9 cellular contexts compared by ENCODE assay signal in the genomic region with DNA sequence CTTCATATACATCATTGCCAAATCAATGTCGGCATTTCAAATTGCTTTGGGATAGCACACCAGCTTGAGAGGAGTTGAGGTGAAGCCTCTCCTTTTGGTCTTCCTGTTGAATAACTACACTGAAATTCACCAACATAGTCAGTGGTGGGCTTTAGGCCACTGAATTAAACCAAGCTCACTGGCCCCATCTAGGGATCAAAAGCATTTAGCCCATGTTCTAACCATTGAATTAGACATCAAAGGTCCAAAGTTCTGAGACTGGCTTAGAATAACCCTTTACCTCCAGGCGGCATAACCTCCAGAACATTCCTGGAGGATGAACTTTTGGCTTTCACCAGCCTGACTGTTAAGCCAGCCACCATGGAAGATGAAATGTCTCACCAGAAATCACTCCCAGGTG. TPM values are rescaled to one million over a fixed set of nuclear protein-coding genes. Genes with fewer than 3 reads are reported as not detected.
DNase-seq lines count a peak whose midpoint lies in the region; ATAC-seq and TF ChIP-seq lines count a peak whose summit lies in the region.
"Had no signal": no experiment of that assay in that cellular context is flagged by ENCODE, and none has a peak within 500 bp of the region (broad histone marks: within the 10 kb centered on the region; RNA-seq: fewer than 3 reads in every experiment).

No MANE protein-coding gene starts in this region.

- H2BK5ac ChIP-seq in H9 (ENCODE audit: insufficient read length, low read length) = no peak overlapping the region

- no peak overlapping the region for H2BK12ac ChIP-seq in H9 (ENCODE audit: insufficient read length, low read depth, low read length)

- no peak overlapping the region for H3K14ac ChIP-seq in H9 (ENCODE audit: insufficient read depth, low read length)

- H3K4me2 ChIP-seq in H9 (ENCODE audit: insufficient read depth, insufficient read length, low read length) = no peak overlapping the region

- no peaks in the 10 kb centered on the region for H3K9me3 Mint-ChIP-seq in H9
- H3K9me3 Mint-ChIP-seq in WTC11 = no peaks in the 10 kb centered on the region

- no peaks in the 10 kb centered on the region for H3K23me2 ChIP-seq in H9 (ENCODE audit: insufficient read length, low read depth, low read length, poor library complexity, severe bottlenecking)

- H3K27me3 Mint-ChIP-seq in H9 (ENCODE audit: low read depth) = no peaks in the 10 kb centered on the region; the same call in 1 of the 2 replicates
- no peaks in the 10 kb centered on the region for H3K27me3 Mint-ChIP-seq in WTC11 (ENCODE audit: low read depth)
- H3K27me3 Mint-ChIP-seq: activated naive CD8-positive, alpha-beta T cell had no signal

- H3K79me1 ChIP-seq in H9 (ENCODE audit: insufficient read depth, low read depth, low read length, poor library complexity, severe bottlenecking) = no peaks in the 10 kb centered on the region

- H4K91ac ChIP-seq in H9 (ENCODE audit: insufficient read length, low read depth, low read length) = no peak overlapping the region

- no peak overlapping the region for H2BK15ac ChIP-seq in H9 (ENCODE audit: low read depth, low read length)

- no peaks in the 10 kb centered on the region for H4K20me1 ChIP-seq in H9 (ENCODE audit: control insufficient read depth, insufficient read depth, insufficient read length)

- no peak overlapping the region for H3K9ac ChIP-seq in H9 (ENCODE audit: extremely low read depth, insufficient read length, low read length)

- H2BK20ac ChIP-seq in H9 (ENCODE audit: low read depth, low read length, poor library complexity, severe bottlenecking) = no peak overlapping the region

- CTCF ChIA-PET in WTC11 (lab: Charles Lee) = interaction anchor here (0.6 to 2.3 kb wide), 19 partner anchors 8 to 538 kb away, joined by 3 to 18 read pairs (median 3); partner anchors contain the start of gene AGBL3

- no peak overlapping the region for H2AK5ac ChIP-seq in H9 (ENCODE audit: insufficient read length, low read length)

- H4K5ac ChIP-seq in H9 (ENCODE audit: insufficient read length, low read depth, low read length) = no peak overlapping the region

- no CpG with 5 or more reads among the region's 2 CpGs for WGBS in H9 (ENCODE audit: extremely low coverage, insufficient read length, low lambda C conversion rate)

- ATAC-seq in WTC11 = peak; percentile 72
- no peak for ATAC-seq in GM18519 (IDR thresholded peaks at IDR 0.05; ENCODE audit: low FRiP score, unreplicated experiment)
- ATAC-seq in HG03095 (IDR thresholded peaks at IDR 0.05; ENCODE audit: unreplicated experiment) = no peak

- no peak overlapping the region for H4K8ac ChIP-seq in H9 (replicated peaks; ENCODE audit: insufficient read length, low read depth, low read length)

- POLR2A ChIA-PET in WTC11 (lab: Charles Lee) = no interaction called here

- TF ChIP-seq CTCF in H9 (conservative IDR thresholded peaks at IDR 0.05) = peak; percentile 66
- TF ChIP-seq CTCF in WTC11 (IDR thresholded peaks at IDR 0.05) = 0 out of 2 replicates have a peak, but pooled peaks have one; percentile 32

- no peak overlapping the region for H2AFZ ChIP-seq in H9 (ENCODE audit: low read length)

- H3K36me3 Mint-ChIP-seq in H9 (ENCODE audit: insufficient read depth in 1 of 3, low read depth in 3 of 3) = no peaks in the 10 kb centered on the region
- no peaks in the 10 kb centered on the region for H3K36me3 Mint-ChIP-seq in WTC11
- H3K36me3 Mint-ChIP-seq: activated naive CD8-positive, alpha-beta T cell had no signal

- H3K27ac ChIP-seq in H9 (ENCODE audit: insufficient read length, low read depth, low read length) = no peak overlapping the region

- H3K4me3 Mint-ChIP-seq in H9 (no peak overlapping the region), WTC11 (no peak overlapping the region)
- H3K4me3 Mint-ChIP-seq: activated naive CD8-positive, alpha-beta T cell had no signal

- H3K23ac ChIP-seq in H9 (ENCODE audit: insufficient read length, low read depth, low read length) = no peak overlapping the region

- no peak overlapping the region for H2BK120ac ChIP-seq in H9 (ENCODE audit: low read depth, low read length, poor library complexity, severe bottlenecking)

- H3K9me3 ChIP-seq in H9 (ENCODE audit: control insufficient read depth, low read depth, low read length) = no peaks in the 10 kb centered on the region

- H3K4me1 Mint-ChIP-seq in H9 = peaks cover 19 to 22% of the 10 kb centered on the region in 2 experiments
- peaks cover 24% of the 10 kb centered on the region for H3K4me1 Mint-ChIP-seq in WTC11

- DNase-seq in COR-L47 (lab: John Stamatoyannopoulos, UW) (peak; percentile 24), H9 (no peak), WTC11 (ENCODE audit: low spot score) (no peak), left kidney (ENCODE audit: low read depth, low spot score) (peak; percentile 43), NOMO-1 treated with dmso at 0.1 percent for 144 hours (lab: John Stamatoyannopoulos, UW; ENCODE audit: unreplicated experiment) (no peak), hippocampal formation (lab: John Stamatoyannopoulos, UW) (no peak)

- H3K4ac ChIP-seq in H9 (ENCODE audit: low read depth, low read length) = no peak overlapping the region

- H3K27ac Mint-ChIP-seq in H9 (no peak overlapping the region), WTC11 (no peak overlapping the region)
- H3K27ac Mint-ChIP-seq: activated naive CD8-positive, alpha-beta T cell had no signal

- H3K56ac ChIP-seq in H9 (ENCODE audit: insufficient read length, low read depth, low read length) = no peak overlapping the region

- H3K18ac ChIP-seq in H9 (ENCODE audit: insufficient read length, low read depth, low read length) = no peak overlapping the region

- H3K27me3 ChIP-seq in H9 (ENCODE audit: insufficient read depth, low read length) = no peaks in the 10 kb centered on the region

- H3K4me1 ChIP-seq in H9 (ENCODE audit: insufficient read depth, low read length) = peaks cover 3% of the 10 kb centered on the region; the same call in 1 of the 2 replicates

- no peak overlapping the region for H3T11ph ChIP-seq in H9 (ENCODE audit: low read length)

- no peaks in the 10 kb centered on the region for H3K79me2 ChIP-seq in H9 (ENCODE audit: insufficient read depth, low read length)

TF ChIP-seq in WTC11, 78 proteins besides CTCF, POLR2A, EP300 and RAD21:
- TF ChIP-seq TCF7 (CRISPR knock-in tag; IDR thresholded peaks at IDR 0.05; ENCODE audit: low read depth) (no peak), OVOL2 (CRISPR knock-in tag; IDR thresholded peaks at IDR 0.05; ENCODE audit: borderline replicate concordance) (no peak), ATF3 (CRISPR knock-in tag; conservative IDR thresholded peaks at IDR 0.05) (no peak), ZNF281 (CRISPR knock-in tag; IDR thresholded peaks at IDR 0.05) (no peak), RELA (CRISPR knock-in tag; IDR thresholded peaks at IDR 0.05; ENCODE audit: borderline replicate concordance) (no peak), HMGA2 (CRISPR knock-in tag; IDR thresholded peaks at IDR 0.05) (no peak)
- TF ChIP-seq, protein P1, sequence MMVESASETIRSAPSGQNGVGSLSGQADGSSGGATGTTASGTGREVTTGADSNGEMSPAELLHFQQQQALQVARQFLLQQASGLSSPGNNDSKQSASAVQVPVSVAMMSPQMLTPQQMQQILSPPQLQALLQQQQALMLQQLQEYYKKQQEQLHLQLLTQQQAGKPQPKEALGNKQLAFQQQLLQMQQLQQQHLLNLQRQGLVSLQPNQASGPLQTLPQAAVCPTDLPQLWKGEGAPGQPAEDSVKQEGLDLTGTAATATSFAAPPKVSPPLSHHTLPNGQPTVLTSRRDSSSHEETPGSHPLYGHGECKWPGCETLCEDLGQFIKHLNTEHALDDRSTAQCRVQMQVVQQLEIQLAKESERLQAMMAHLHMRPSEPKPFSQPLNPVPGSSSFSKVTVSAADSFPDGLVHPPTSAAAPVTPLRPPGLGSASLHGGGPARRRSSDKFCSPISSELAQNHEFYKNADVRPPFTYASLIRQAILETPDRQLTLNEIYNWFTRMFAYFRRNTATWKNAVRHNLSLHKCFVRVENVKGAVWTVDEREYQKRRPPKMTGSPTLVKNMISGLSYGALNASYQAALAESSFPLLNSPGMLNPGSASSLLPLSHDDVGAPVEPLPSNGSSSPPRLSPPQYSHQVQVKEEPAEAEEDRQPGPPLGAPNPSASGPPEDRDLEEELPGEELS (CRISPR knock-in tag; IDR thresholded peaks at IDR 0.05) = no peak

RNA-seq across cellular contexts. Expression of gene BPGM, which starts 54.6 kb away (rescaled TPM):
- total RNA-seq in H9 (2021) (14.0 and 14.4 TPM in 2 replicates), WTC11 (2021) (12.5 to 15.6 TPM (median 14.6 TPM) in 3 replicates)

Comparison
In these comparisons a context has a peak if more than half of its experiments do, and no peak if none do; other contexts are left out.
1. DNase-seq: peak in COR-L47 (single experiment) and left kidney (single experiment); none in H9 (single experiment), WTC11 (single experiment), NOMO-1 treated with dmso at 0.1 percent for 144 hours (single experiment) and hippocampal formation (0 of 2).